In the genomic region with DNA sequence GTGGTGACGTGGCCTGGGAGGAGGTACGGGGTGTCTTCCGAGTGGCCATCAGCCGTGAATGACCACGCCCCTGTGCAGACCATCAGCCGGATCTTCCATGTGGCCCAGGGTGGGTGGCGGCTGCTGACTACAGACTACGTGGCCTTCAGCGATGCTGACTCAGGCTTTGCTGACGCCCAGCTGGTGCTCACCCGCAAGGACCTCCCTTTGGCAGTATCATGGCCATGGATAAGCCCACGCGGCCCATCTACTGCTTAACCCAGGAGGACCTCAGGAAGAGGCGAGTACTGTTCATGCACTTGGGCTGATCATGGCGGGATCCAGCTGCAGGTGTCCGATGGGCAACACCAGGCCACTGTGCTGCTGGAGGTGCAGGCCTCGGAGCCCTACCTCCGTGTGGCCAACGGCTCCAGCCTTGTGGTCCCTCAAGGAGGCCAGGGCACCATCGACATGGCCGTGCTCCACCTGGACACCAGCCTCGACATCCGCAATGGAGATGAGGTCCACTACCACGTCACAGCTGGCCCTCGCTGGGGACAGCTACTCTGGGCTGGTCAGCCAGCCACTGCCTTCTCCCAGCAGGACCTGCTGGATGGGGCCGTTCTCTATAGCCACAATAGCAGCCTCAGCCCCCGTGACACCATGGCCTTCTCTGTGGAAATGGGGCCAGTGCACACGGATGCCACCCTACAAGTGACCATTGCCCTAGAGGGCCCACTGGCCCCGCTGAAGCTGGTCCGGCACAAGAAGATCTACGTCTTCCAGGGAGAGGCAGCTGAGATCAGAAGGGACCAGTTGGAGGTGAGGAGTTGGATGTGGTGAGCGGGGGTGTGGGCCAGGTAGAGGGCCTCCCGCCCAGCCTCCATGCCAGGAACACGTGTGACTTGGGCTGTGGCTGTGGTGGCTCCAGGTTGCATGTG, we compare ENCODE assay signal across 1 cellular context.
TF ChIP-seq lines count a peak whose summit lies in the region.

No MANE protein-coding gene starts in this region.

TF ChIP-seq in K562, 482 proteins besides CTCF, POLR2A, EP300 and RAD21 (continued from another document):
- TF ChIP-seq, protein P1, sequence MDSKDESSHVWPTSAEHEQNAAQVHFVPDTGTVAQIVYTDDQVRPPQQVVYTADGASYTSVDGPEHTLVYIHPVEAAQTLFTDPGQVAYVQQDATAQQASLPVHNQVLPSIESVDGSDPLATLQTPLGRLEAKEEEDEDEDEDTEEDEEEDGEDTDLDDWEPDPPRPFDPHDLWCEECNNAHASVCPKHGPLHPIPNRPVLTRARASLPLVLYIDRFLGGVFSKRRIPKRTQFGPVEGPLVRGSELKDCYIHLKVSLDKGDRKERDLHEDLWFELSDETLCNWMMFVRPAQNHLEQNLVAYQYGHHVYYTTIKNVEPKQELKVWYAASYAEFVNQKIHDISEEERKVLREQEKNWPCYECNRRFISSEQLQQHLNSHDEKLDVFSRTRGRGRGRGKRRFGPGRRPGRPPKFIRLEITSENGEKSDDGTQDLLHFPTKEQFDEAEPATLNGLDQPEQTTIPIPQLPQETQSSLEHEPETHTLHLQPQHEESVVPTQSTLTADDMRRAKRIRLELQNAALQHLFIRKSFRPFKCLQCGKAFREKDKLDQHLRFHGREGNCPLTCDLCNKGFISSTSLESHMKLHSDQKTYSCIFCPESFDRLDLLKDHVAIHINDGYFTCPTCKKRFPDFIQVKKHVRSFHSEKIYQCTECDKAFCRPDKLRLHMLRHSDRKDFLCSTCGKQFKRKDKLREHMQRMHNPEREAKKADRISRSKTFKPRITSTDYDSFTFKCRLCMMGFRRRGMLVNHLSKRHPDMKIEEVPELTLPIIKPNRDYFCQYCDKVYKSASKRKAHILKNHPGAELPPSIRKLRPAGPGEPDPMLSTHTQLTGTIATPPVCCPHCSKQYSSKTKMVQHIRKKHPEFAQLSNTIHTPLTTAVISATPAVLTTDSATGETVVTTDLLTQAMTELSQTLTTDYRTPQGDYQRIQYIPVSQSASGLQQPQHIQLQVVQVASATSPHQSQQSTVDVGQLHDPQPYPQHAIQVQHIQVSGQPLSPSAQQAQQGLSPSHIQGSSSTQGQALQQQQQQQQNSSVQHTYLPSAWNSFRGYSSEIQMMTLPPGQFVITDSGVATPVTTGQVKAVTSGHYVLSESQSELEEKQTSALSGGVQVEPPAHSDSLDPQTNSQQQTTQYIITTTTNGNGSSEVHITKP (IDR thresholded peaks at IDR 0.05; ENCODE audit: partially characterized antibody), result no peak
- TF ChIP-seq TFAP4 (CRISPR knock-in tag; IDR thresholded peaks at IDR 0.05; ENCODE audit: borderline replicate concordance) (peak; percentile 72; the same call in 1 of the 2 replicates), U2AF1 (optimal IDR thresholded peaks at IDR 0.05; ENCODE audit: low read depth, low read length) (no peak), FOXA3 (CRISPR knock-in tag; conservative IDR thresholded peaks at IDR 0.05 in 1 of 2, IDR thresholded peaks at IDR 0.05 in 1 of 2) (no peak), C11orf30 (IDR thresholded peaks at IDR 0.05; ENCODE audit: low read depth) (peak; percentile 82), SRSF7 (optimal IDR thresholded peaks at IDR 0.05; ENCODE audit: low read depth, low read length) (no peak), PHF8 (IDR thresholded peaks at IDR 0.05; ENCODE audit: borderline replicate concordance, low read length) (no peak), GTF2F1 (IDR thresholded peaks at IDR 0.05; ENCODE audit: low read depth, low read length) (no peak), ASH1L (IDR thresholded peaks at IDR 0.05; ENCODE audit: borderline replicate concordance, low read depth, partially characterized antibody) (no peak), FOSL1 (tag; conservative IDR thresholded peaks at IDR 0.05) (peak; percentile 28; the same call in 1 of the 2 replicates), IRF1 (CRISPR knock-in tag; IDR thresholded peaks at IDR 0.05; ENCODE audit: borderline replicate concordance) (no peak), CREB1 (IDR thresholded peaks at IDR 0.05) (no peak), CREB1 (CRISPR knock-in tag; IDR thresholded peaks at IDR 0.05) (peak; percentile 41; the same call in 1 of the 2 replicates), KLF13 (tag; IDR thresholded peaks at IDR 0.05; ENCODE audit: borderline replicate concordance, low read depth) (no peak), RREB1 (CRISPR knock-in tag; IDR thresholded peaks at IDR 0.05) (no peak), FOXP1 (CRISPR knock-in tag; IDR thresholded peaks at IDR 0.05) (no peak), ZFX (CRISPR knock-in tag; IDR thresholded peaks at IDR 0.05) (no peak), MAFK (IDR thresholded peaks at IDR 0.05; ENCODE audit: low read length) (peak; percentile 72), ZNF79 (CRISPR knock-in tag; IDR thresholded peaks at IDR 0.05; ENCODE audit: low read depth) (no peak), IRF9 (tag; IDR thresholded peaks at IDR 0.05) (no peak)
- TF ChIP-seq, protein P2, sequence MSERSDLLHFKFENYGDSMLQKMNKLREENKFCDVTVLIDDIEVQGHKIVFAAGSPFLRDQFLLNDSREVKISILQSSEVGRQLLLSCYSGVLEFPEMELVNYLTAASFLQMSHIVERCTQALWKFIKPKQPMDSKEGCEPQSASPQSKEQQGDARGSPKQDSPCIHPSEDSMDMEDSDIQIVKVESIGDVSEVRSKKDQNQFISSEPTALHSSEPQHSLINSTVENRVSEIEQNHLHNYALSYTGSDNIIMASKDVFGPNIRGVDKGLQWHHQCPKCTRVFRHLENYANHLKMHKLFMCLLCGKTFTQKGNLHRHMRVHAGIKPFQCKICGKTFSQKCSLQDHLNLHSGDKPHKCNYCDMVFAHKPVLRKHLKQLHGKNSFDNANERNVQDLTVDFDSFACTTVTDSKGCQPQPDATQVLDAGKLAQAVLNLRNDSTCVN (CRISPR knock-in tag; IDR thresholded peaks at IDR 0.05), result no peak
- TF ChIP-seq, protein P3, sequence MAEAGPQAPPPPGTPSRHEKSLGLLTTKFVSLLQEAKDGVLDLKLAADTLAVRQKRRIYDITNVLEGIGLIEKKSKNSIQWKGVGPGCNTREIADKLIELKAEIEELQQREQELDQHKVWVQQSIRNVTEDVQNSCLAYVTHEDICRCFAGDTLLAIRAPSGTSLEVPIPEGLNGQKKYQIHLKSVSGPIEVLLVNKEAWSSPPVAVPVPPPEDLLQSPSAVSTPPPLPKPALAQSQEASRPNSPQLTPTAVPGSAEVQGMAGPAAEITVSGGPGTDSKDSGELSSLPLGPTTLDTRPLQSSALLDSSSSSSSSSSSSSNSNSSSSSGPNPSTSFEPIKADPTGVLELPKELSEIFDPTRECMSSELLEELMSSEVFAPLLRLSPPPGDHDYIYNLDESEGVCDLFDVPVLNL (CRISPR knock-in tag; IDR thresholded peaks at IDR 0.05; ENCODE audit: low read depth), result no peak
